ENCODE assay signal across 8 cellular contexts in genomic region chr20:1301031-1301529, GRCh38. TPM values are rescaled to one million over a fixed set of nuclear protein-coding genes. Genes with fewer than 3 reads are reported as not detected.
DNase-seq lines count a peak whose midpoint lies in the region; ATAC-seq and TF ChIP-seq lines count a peak whose summit lies in the region.

No MANE protein-coding gene starts in this region.

- peaks cover 18% of the 10 kb centered on the region for H3K4me1 Mint-ChIP-seq in T-helper 2 cell treated with Interferon-gamma antibody and Interleukin-4, amounts not matched to agents 5 μg/mL and 100 μg/mL, for 36 hours (ENCODE audit: low read depth)

- H3K4me1 ChIP-seq in mammary epithelial cell (ENCODE audit: insufficient read depth, low read length) = peaks cover 21% of the 10 kb centered on the region

- H3K27ac Mint-ChIP-seq in T-helper 2 cell treated with Interferon-gamma antibody and Interleukin-4, amounts not matched to agents 5 μg/mL and 100 μg/mL, for 36 hours = peak overlapping the region; percentile 90

- WGBS in mammary epithelial cell (ENCODE audit: low coverage, missing lambda C conversion rate) = 58% methylated on average over 7 of the region's 9 CpGs

- H3K4me3 ChIP-seq in HL-60 (replicated peaks; ENCODE audit: insufficient read depth, low read length) (no peak overlapping the region), mammary epithelial cell (replicated peaks in 1 of 3; ENCODE audit: insufficient read depth in 1 of 3, low read depth in 2 of 3, low read length in 3 of 3) (no peak overlapping the region)

- H3K4me3 Mint-ChIP-seq in T-helper 2 cell treated with Interferon-gamma antibody and Interleukin-4, amounts not matched to agents 5 μg/mL and 100 μg/mL, for 36 hours = peak overlapping the region; percentile 70

- intact Hi-C loops in mammary epithelial cell (cut with micrococcal nuclease) = no loop called here

- H3K4me2 ChIP-seq in mammary epithelial cell (ENCODE audit: insufficient read depth, low read depth, low read length) = peak overlapping the region; percentile 8

- no peaks in the 10 kb centered on the region for H3K36me3 ChIP-seq in mammary epithelial cell (ENCODE audit: insufficient read depth, low read length)

- in situ Hi-C loops in mammary epithelial cell (cut with MboI; ENCODE audit: low sequenced_read_pairs in 2 of 2) = no loop called here

- DNase-seq in HL-60 (ENCODE audit: low read depth in 1 of 2, low spot score in 1 of 2) (peak; percentile 44 to 55), mammary epithelial cell (peak; percentile 58), medulla oblongata (ENCODE audit: extremely low spot score) (no peak), DMS 273 (lab: John Stamatoyannopoulos, UW; ENCODE audit: unreplicated experiment) (no peak)
- DNase-seq in T-helper 2 cell treated with Interferon-gamma antibody and Interleukin-4, amounts not matched to agents 5 μg/mL and 100 μg/mL, for 36 hours (ENCODE audit: low spot score) = peak; percentile 58
- peak; percentile 43 for DNase-seq in stimulated activated CD4-positive, alpha-beta T cell treated with anti-CD3 and anti-CD28 coated beads, Interleukin-4, amount 100 ng/mL, for 24 hours

- peaks cover 14% of the 10 kb centered on the region for H3K36me3 Mint-ChIP-seq in T-helper 2 cell treated with Interferon-gamma antibody and Interleukin-4, amounts not matched to agents 5 μg/mL and 100 μg/mL, for 36 hours (ENCODE audit: low read depth)

- dilution Hi-C loops in mammary epithelial cell (cut with HindIII; ENCODE audit: low sequenced_read_pairs) = no loop called here

- H3K79me2 ChIP-seq in mammary epithelial cell (ENCODE audit: insufficient read depth, low read length) = no peaks in the 10 kb centered on the region

- H2AFZ ChIP-seq in mammary epithelial cell (ENCODE audit: low read depth, low read length) = peak overlapping the region; percentile 39

- TF ChIP-seq CTCF in HL-60 (IDR thresholded peaks at IDR 0.05; ENCODE audit: insufficient read depth, low read length) (no peak), mammary epithelial cell (conservative IDR thresholded peaks at IDR 0.05 in 1 of 2, IDR thresholded peaks at IDR 0.05 in 1 of 2; ENCODE audit: extremely low read depth in 1 of 2, insufficient read depth in 1 of 2, low read depth in 1 of 2, low read length in 2 of 2) (no peak)

- H3K27ac ChIP-seq in HL-60 (replicated peaks) (no peak overlapping the region), mammary epithelial cell (ENCODE audit: insufficient read depth, low read depth, low read length) (no peak overlapping the region)

- H3K27me3 ChIP-seq in HL-60 (ENCODE audit: insufficient read depth, poor library complexity, severe bottlenecking) = peaks cover 2% of the 10 kb centered on the region
- no peaks in the 10 kb centered on the region for H3K27me3 ChIP-seq in mammary epithelial cell (ENCODE audit: insufficient read depth, low read length)

- ATAC-seq in HG02970 (IDR thresholded peaks at IDR 0.05; ENCODE audit: low FRiP score, unreplicated experiment) = no peak
- no peak for ATAC-seq in GM21515 (IDR thresholded peaks at IDR 0.05; ENCODE audit: unreplicated experiment)

- no peaks in the 10 kb centered on the region for H3K9me3 ChIP-seq in mammary epithelial cell (replicated peaks; ENCODE audit: insufficient read depth, low read length)

- no peak overlapping the region for H3K9ac ChIP-seq in mammary epithelial cell (ENCODE audit: insufficient read depth, low read length)

- H4K20me1 ChIP-seq in mammary epithelial cell (ENCODE audit: insufficient read depth, low read length) = no peaks in the 10 kb centered on the region

- CTCF ChIA-PET in mammary epithelial cell (lab: Charles Lee; ENCODE audit: low non-redundant PET) = interaction anchor here (0.7 kb wide), 1 partner anchor 138 kb away, joined by 4 read pairs; no protein-coding TSS in a partner anchor

- no TSS peak for BruUV-seq in mammary epithelial cell (replicated peaks; lab: Mats Ljungman, UMichigan)

- no peaks in the 10 kb centered on the region for H3K9me3 Mint-ChIP-seq in T-helper 2 cell treated with Interferon-gamma antibody and Interleukin-4, amounts not matched to agents 5 μg/mL and 100 μg/mL, for 36 hours

- H3K27me3 Mint-ChIP-seq in T-helper 2 cell treated with Interferon-gamma antibody and Interleukin-4, amounts not matched to agents 5 μg/mL and 100 μg/mL, for 36 hours (ENCODE audit: low read depth) = no peaks in the 10 kb centered on the region

RNA-seq across cellular contexts. Expression of gene SDCBP2, which starts 27.9 kb away (rescaled TPM):
- 10 to 100 TPM in 1 of 2 donors, 1 to 10 TPM in 1; 9.1 to 13.8 TPM for total RNA-seq in mammary epithelial cell
- polyA plus RNA-seq in mammary epithelial cell = 22.2 TPM
- polyA minus RNA-seq in mammary epithelial cell = not detected

RNA-seq across cellular contexts. Expression of gene SNPH, which starts 35.0 kb away (rescaled TPM):
- total RNA-seq in mammary epithelial cell = 10 to 100 TPM in 1 of 2 donors, 1 to 10 TPM in 1; 7.6 to 11.2 TPM
- 0.71 TPM for polyA plus RNA-seq in mammary epithelial cell
- polyA minus RNA-seq in mammary epithelial cell = 2.1 TPM

Comparison
In these comparisons a context has a peak if more than half of its experiments do, and no peak if none do; other contexts are left out.
1. DNase-seq: peak in HL-60 (2 of 2), T-helper 2 cell treated with Interferon-gamma antibody and Interleukin-4, amounts not matched to agents 5 μg/mL and 100 μg/mL, for 36 hours (single experiment), mammary epithelial cell (single experiment) and stimulated activated CD4-positive, alpha-beta T cell treated with anti-CD3 and anti-CD28 coated beads, Interleukin-4, amount 100 ng/mL, for 24 hours (single experiment); none in medulla oblongata (single experiment) and DMS 273 (single experiment).